In genomic region chr18:12053312-12053711, GRCh38 we compare ENCODE assay signal across 17 cellular contexts. TPM values are rescaled to one million over a fixed set of nuclear protein-coding genes. Genes with fewer than 3 reads are reported as not detected.
DNase-seq lines count a peak whose midpoint lies in the region; ATAC-seq and TF ChIP-seq lines count a peak whose summit lies in the region.
"Had no signal": no experiment of that assay in that cellular context is flagged by ENCODE, and none has a peak within 500 bp of the region (broad histone marks: within the 10 kb centered on the region; RNA-seq: fewer than 3 reads in every experiment).

No MANE protein-coding gene starts in this region.

- no peaks in the 10 kb centered on the region for H3K9me3 Mint-ChIP-seq in dendritic cell treated with granulocyte-macrophage colony-stimulating factor and Interleukin-4, amounts not matched to agents 40 ng/mL and 50 ng/mL, for 4 days
- H3K9me3 Mint-ChIP-seq in activated T-helper 2 cell treated with anti-CD3 and anti-CD28 coated beads, Interferon-gamma antibody, Interleukin-2, Interleukin-4, amounts not matched to agents 10 μg/mL and 5 μg/mL and 100 μg/mL, durations not matched to agents 14 hours and 24 hours and 36 hours: no peaks in the 10 kb centered on the region
- H3K9me3 Mint-ChIP-seq: H9; natural killer cell treated with Interleukin-12 subunit alpha and Interleukin-12 subunit beta and Interleukin-15 and Interleukin-18, amount 100 ng/mL, for 72 hours had no signal

- H2BK15ac ChIP-seq in IMR-90 (ENCODE audit: low read depth, low read length): no peak overlapping the region

- CTCF ChIA-PET in IMR-90 (lab: Yijun Ruan, JAX) (no interaction called here), mammary epithelial cell (lab: Charles Lee; ENCODE audit: low non-redundant PET) (no interaction called here)

- ATAC-seq in GM18517 (IDR thresholded peaks at IDR 0.05; ENCODE audit: unreplicated experiment) (peak; percentile 49), GM21717 (IDR thresholded peaks at IDR 0.05; ENCODE audit: unreplicated experiment) (peak; percentile 46), IMR-90 (ENCODE audit: low read depth) (no peak; the same call in 1 of the 2 replicates), HG03025 (IDR thresholded peaks at IDR 0.05; ENCODE audit: low FRiP score, unreplicated experiment) (no peak)
- ATAC-seq: foreskin keratinocyte; natural killer cell treated with Interleukin-12 subunit alpha and Interleukin-12 subunit beta and Interleukin-15 and Interleukin-18, amount 100 ng/mL, for 72 hours had no signal

- no peaks in the 10 kb centered on the region for H3K27me3 ChIP-seq in IMR-90 (ENCODE audit: control insufficient read depth, insufficient read depth, low read length)
- H3K27me3 ChIP-seq in mammary epithelial cell (ENCODE audit: insufficient read depth, low read length): no peaks in the 10 kb centered on the region
- H3K27me3 ChIP-seq: vagina had no signal

- H3K4me1 Mint-ChIP-seq in dendritic cell treated with granulocyte-macrophage colony-stimulating factor and Interleukin-4, amounts not matched to agents 40 ng/mL and 50 ng/mL, for 4 days (ENCODE audit: low read depth): peaks cover 78% of the 10 kb centered on the region
- H3K4me1 Mint-ChIP-seq in activated T-helper 2 cell treated with anti-CD3 and anti-CD28 coated beads, Interferon-gamma antibody, Interleukin-2, Interleukin-4, amounts not matched to agents 10 μg/mL and 5 μg/mL and 100 μg/mL, durations not matched to agents 14 hours and 24 hours and 36 hours (ENCODE audit: low read depth): peaks cover 15% of the 10 kb centered on the region

- H3K4me3 Mint-ChIP-seq in dendritic cell treated with granulocyte-macrophage colony-stimulating factor and Interleukin-4, amounts not matched to agents 40 ng/mL and 50 ng/mL, for 4 days: no peak overlapping the region
- H3K4me3 Mint-ChIP-seq in activated T-helper 2 cell treated with anti-CD3 and anti-CD28 coated beads, Interferon-gamma antibody, Interleukin-2, Interleukin-4, amounts not matched to agents 10 μg/mL and 5 μg/mL and 100 μg/mL, durations not matched to agents 14 hours and 24 hours and 36 hours (ENCODE audit: low read depth): no peak overlapping the region
- H3K4me3 Mint-ChIP-seq: H9; natural killer cell treated with Interleukin-12 subunit alpha and Interleukin-12 subunit beta and Interleukin-15 and Interleukin-18, amount 100 ng/mL, for 72 hours had no signal

- H4K8ac ChIP-seq in IMR-90 (ENCODE audit: low read depth in 2 of 2, low read length in 2 of 2): no peak overlapping the region

- dilution Hi-C loops in IMR-90 (cut with HindIII; ENCODE audit: low sequenced_read_pairs, unreplicated experiment): no loop called here
- dilution Hi-C loops in mammary epithelial cell (cut with HindIII; ENCODE audit: low sequenced_read_pairs): no loop called here

- intact Hi-C loops in IMR-90 (cut with micrococcal nuclease) (no loop called here), mammary epithelial cell (cut with micrococcal nuclease) (no loop called here)
- intact Hi-C loops in dendritic cell treated with granulocyte-macrophage colony-stimulating factor and Interleukin-4, amounts not matched to agents 40 ng/mL and 50 ng/mL, for 4 days (cut with micrococcal nuclease): no loop called here
- intact Hi-C loops in activated T-helper 2 cell treated with anti-CD3 and anti-CD28 coated beads, Interferon-gamma antibody, Interleukin-2, Interleukin-4, amounts not matched to agents 10 μg/mL and 5 μg/mL and 100 μg/mL, durations not matched to agents 14 hours and 24 hours and 36 hours (cut with micrococcal nuclease): no loop called here

- no peaks in the 10 kb centered on the region for H3K9me3 ChIP-seq in IMR-90 (ENCODE audit: control insufficient read depth, insufficient read depth, low read length)
- H3K9me3 ChIP-seq in mammary epithelial cell (replicated peaks; ENCODE audit: insufficient read depth, low read length): no peaks in the 10 kb centered on the region
- H3K9me3 ChIP-seq: vagina had no signal

- POLR2A ChIA-PET in IMR-90 (lab: Charles Lee; ENCODE audit: unreplicated experiment): no interaction called here

- no peak for DNase-seq in IMR-90
- DNase-seq in activated T-helper 2 cell treated with anti-CD3 and anti-CD28 coated beads, Interferon-gamma antibody, Interleukin-2, Interleukin-4, amounts not matched to agents 10 μg/mL and 5 μg/mL and 100 μg/mL, durations not matched to agents 14 hours and 24 hours and 36 hours (ENCODE audit: low spot score): no peak
- DNase-seq in HPDE6-E6E7 (ENCODE audit: extremely low spot score): no peak
- DNase-seq in mammary epithelial cell: no peak
- DNase-seq: C1 segment of cervical spinal cord, foreskin keratinocyte, H9, kidney glomerular epithelial cell, NCI-H1105 treated with DMSO at 0.1 percent for 48 hours, small intestine, T-helper 2 cell had no signal

- no peak overlapping the region for H3K18ac ChIP-seq in IMR-90 (ENCODE audit: low read depth, low read length)

- H3K4me2 ChIP-seq in IMR-90 (ENCODE audit: low read depth, low read length) (no peak overlapping the region), mammary epithelial cell (ENCODE audit: insufficient read depth, low read depth, low read length) (no peak overlapping the region)

- H3K27ac ChIP-seq in IMR-90 (ENCODE audit: insufficient read depth, low read length) (peak overlapping the region; percentile 14; the same call in 1 of the 2 replicates), mammary epithelial cell (ENCODE audit: insufficient read depth, low read depth, low read length) (no peak overlapping the region)
- H3K27ac ChIP-seq: foreskin keratinocyte, vagina had no signal

- H3K79me2 ChIP-seq in mammary epithelial cell (ENCODE audit: insufficient read depth, low read length): no peaks in the 10 kb centered on the region

- no peak overlapping the region for H3K4me3 ChIP-seq in IMR-90 (ENCODE audit: insufficient read depth, low read depth, low read length)
- no peak overlapping the region for H3K4me3 ChIP-seq in mammary epithelial cell (replicated peaks in 1 of 3; ENCODE audit: insufficient read depth in 1 of 3, low read depth in 2 of 3, low read length in 3 of 3)
- H3K4me3 ChIP-seq: vagina had no signal

- no peak overlapping the region for H2BK120ac ChIP-seq in IMR-90 (ENCODE audit: low read depth, low read length)

- H3K36me3 ChIP-seq in IMR-90 (ENCODE audit: control insufficient read depth, insufficient read depth, low read length): no peaks in the 10 kb centered on the region
- H3K36me3 ChIP-seq in mammary epithelial cell (ENCODE audit: insufficient read depth, low read length): no peaks in the 10 kb centered on the region
- H3K36me3 ChIP-seq: vagina had no signal

- H3K56ac ChIP-seq in IMR-90 (ENCODE audit: extremely low read depth, insufficient read depth, low read length): no peak overlapping the region

- H3K14ac ChIP-seq in IMR-90 (replicated peaks; ENCODE audit: low read depth, low read length): no peak overlapping the region

- no peak overlapping the region for H2AK5ac ChIP-seq in IMR-90 (ENCODE audit: low read depth, low read length)

- H2AK9ac ChIP-seq in IMR-90 (replicated peaks; ENCODE audit: low read depth, low read length, poor library complexity): no peak overlapping the region

- in situ Hi-C loops in IMR-90 (cut with MboI; ENCODE audit: low sequenced_read_pairs): no loop called here
- in situ Hi-C loops in mammary epithelial cell (cut with MboI; ENCODE audit: low sequenced_read_pairs in 2 of 2): loop anchor here in 1 of 2 donors (10.0 kb wide), 1 partner anchor 59 kb away; no protein-coding TSS in a partner anchor

- H4K20me1 ChIP-seq in IMR-90 (ENCODE audit: insufficient read depth, low read length): no peaks in the 10 kb centered on the region
- H4K20me1 ChIP-seq in mammary epithelial cell (ENCODE audit: insufficient read depth, low read length): no peaks in the 10 kb centered on the region

- H3K36me3 Mint-ChIP-seq in dendritic cell treated with granulocyte-macrophage colony-stimulating factor and Interleukin-4, amounts not matched to agents 40 ng/mL and 50 ng/mL, for 4 days (ENCODE audit: low read depth): no peaks in the 10 kb centered on the region
- no peaks in the 10 kb centered on the region for H3K36me3 Mint-ChIP-seq in activated T-helper 2 cell treated with anti-CD3 and anti-CD28 coated beads, Interferon-gamma antibody, Interleukin-2, Interleukin-4, amounts not matched to agents 10 μg/mL and 5 μg/mL and 100 μg/mL, durations not matched to agents 14 hours and 24 hours and 36 hours (ENCODE audit: low read depth)
- H3K36me3 Mint-ChIP-seq: natural killer cell treated with Interleukin-12 subunit alpha and Interleukin-12 subunit beta and Interleukin-15 and Interleukin-18, amount 100 ng/mL, for 72 hours had no signal

- TF ChIP-seq POLR2A in IMR-90 (IDR thresholded peaks at IDR 0.05; ENCODE audit: low read depth, low read length): no peak

- H2AFZ ChIP-seq in IMR-90 (replicated peaks; ENCODE audit: low read length, poor library complexity) (no peak overlapping the region), mammary epithelial cell (ENCODE audit: low read depth, low read length) (no peak overlapping the region)

- H4K5ac ChIP-seq in IMR-90 (ENCODE audit: low read depth, low read length): no peak overlapping the region; the same call in 1 of the 2 replicates

- H3K23ac ChIP-seq in IMR-90 (ENCODE audit: low read depth, low read length): no peak overlapping the region

- no peak overlapping the region for H2BK5ac ChIP-seq in IMR-90 (ENCODE audit: low read depth, low read length, poor library complexity, severe bottlenecking)

- no CpG with 5 or more reads among the region's 2 CpGs for WGBS in IMR-90 (ENCODE audit: extremely low coverage in 2 of 2, insufficient read length in 1 of 2), 2 experiments
- WGBS in mammary epithelial cell (ENCODE audit: low coverage, missing lambda C conversion rate): 56% methylated on average over 2 of the region's 2 CpGs

- H3K4ac ChIP-seq in IMR-90 (ENCODE audit: low read depth, low read length): no peak overlapping the region

- H3K79me1 ChIP-seq in IMR-90 (ENCODE audit: low read depth in 1 of 2, low read length in 2 of 2): no peaks in the 10 kb centered on the region

- H3K9ac ChIP-seq in IMR-90 (ENCODE audit: low read depth, low read length) (no peak overlapping the region), mammary epithelial cell (ENCODE audit: insufficient read depth, low read length) (no peak overlapping the region)

- H3K27me3 Mint-ChIP-seq in dendritic cell treated with granulocyte-macrophage colony-stimulating factor and Interleukin-4, amounts not matched to agents 40 ng/mL and 50 ng/mL, for 4 days: no peaks in the 10 kb centered on the region
- peaks cover 23% of the 10 kb centered on the region for H3K27me3 Mint-ChIP-seq in activated T-helper 2 cell treated with anti-CD3 and anti-CD28 coated beads, Interferon-gamma antibody, Interleukin-2, Interleukin-4, amounts not matched to agents 10 μg/mL and 5 μg/mL and 100 μg/mL, durations not matched to agents 14 hours and 24 hours and 36 hours (ENCODE audit: low read depth)

- H2BK20ac ChIP-seq in IMR-90 (ENCODE audit: low read depth, low read length): no peak overlapping the region

- no TSS peak for BruUV-seq in IMR-90 (replicated peaks; lab: Mats Ljungman, UMichigan)
- BruUV-seq in mammary epithelial cell (replicated peaks; lab: Mats Ljungman, UMichigan): no TSS peak

- H3K4me1 ChIP-seq in IMR-90 (ENCODE audit: control insufficient read depth, insufficient read depth, low read length): peaks cover 8% of the 10 kb centered on the region
- peaks cover 8% of the 10 kb centered on the region for H3K4me1 ChIP-seq in mammary epithelial cell (ENCODE audit: insufficient read depth, low read length)
- H3K4me1 ChIP-seq: foreskin keratinocyte, vagina had no signal

- no peak overlapping the region for H4K91ac ChIP-seq in IMR-90 (ENCODE audit: insufficient read depth, low read depth, low read length)

- TF ChIP-seq CTCF in IMR-90 (conservative IDR thresholded peaks at IDR 0.05; ENCODE audit: low read depth, low read length) (no peak), mammary epithelial cell (conservative IDR thresholded peaks at IDR 0.05 in 1 of 2, IDR thresholded peaks at IDR 0.05 in 1 of 2; ENCODE audit: extremely low read depth in 1 of 2, insufficient read depth in 1 of 2, low read depth in 1 of 2, low read length in 2 of 2) (no peak)

- no peaks in the 10 kb centered on the region for H3K9me1 ChIP-seq in IMR-90 (ENCODE audit: insufficient read depth, low read length)

- TF ChIP-seq RAD21 in IMR-90 (IDR thresholded peaks at IDR 0.05; ENCODE audit: low read length): no peak

- H3K27ac Mint-ChIP-seq in dendritic cell treated with granulocyte-macrophage colony-stimulating factor and Interleukin-4, amounts not matched to agents 40 ng/mL and 50 ng/mL, for 4 days: peak overlapping the region; percentile 92
- no peak overlapping the region for H3K27ac Mint-ChIP-seq in activated T-helper 2 cell treated with anti-CD3 and anti-CD28 coated beads, Interferon-gamma antibody, Interleukin-2, Interleukin-4, amounts not matched to agents 10 μg/mL and 5 μg/mL and 100 μg/mL, durations not matched to agents 14 hours and 24 hours and 36 hours
- H3K27ac Mint-ChIP-seq: H9; natural killer cell treated with Interleukin-12 subunit alpha and Interleukin-12 subunit beta and Interleukin-15 and Interleukin-18, amount 100 ng/mL, for 72 hours had no signal

RNA-seq across cellular contexts. Expression of gene ANKRD62, which starts 40.3 kb away (rescaled TPM):
- total RNA-seq in IMR-90 (2012; rRNA removed) (not detected in 2 replicates), mammary epithelial cell (not detected)
- polyA plus RNA-seq in IMR-90 (2012; rRNA removed) (not detected in 2 replicates), mammary epithelial cell (not detected)
- not detected in 2 replicates for polyA plus RNA-seq in IMR-90 (2012; cell fraction: cytosol; rRNA removed)
- not detected in 2 replicates for polyA plus RNA-seq in IMR-90 (2012; cell fraction: nucleus; rRNA removed; ENCODE audit: low replicate concordance)
- total RNA-seq in activated T-helper 2 cell treated with anti-CD3 and anti-CD28 coated beads, Interferon-gamma antibody, Interleukin-2, Interleukin-4, amounts not matched to agents 10 μg/mL and 5 μg/mL and 100 μg/mL, durations not matched to agents 14 hours and 24 hours and 36 hours: not detected in 2 replicates
- not detected for polyA minus RNA-seq in mammary epithelial cell
- total RNA-seq: foreskin keratinocyte; H9; natural killer cell treated with Interleukin-12 subunit alpha and Interleukin-12 subunit beta and Interleukin-15 and Interleukin-18, amount 100 ng/mL, for 72 hours had no signal
- polyA plus RNA-seq: foreskin keratinocyte had no signal

Comparison
In these comparisons a context has a peak if more than half of its experiments do, and no peak if none do; other contexts are left out.
1. ATAC-seq: peak in GM18517 (single experiment) and GM21717 (single experiment); none in IMR-90 (single experiment) and HG03025 (single experiment).